12 cellular contexts compared by ENCODE assay signal in genomic region chr3:114527036-114527644, GRCh38.
DNase-seq lines count a peak whose midpoint lies in the region; ATAC-seq and TF ChIP-seq lines count a peak whose summit lies in the region.
"Had no signal": no experiment of that assay in that cellular context is flagged by ENCODE, and none has a peak within 500 bp of the region (broad histone marks: within the 10 kb centered on the region; RNA-seq: fewer than 3 reads in every experiment).

No MANE protein-coding gene starts in this region.

- ATAC-seq in GM21360 (IDR thresholded peaks at IDR 0.05; ENCODE audit: unreplicated experiment) (no peak), HG03521 (IDR thresholded peaks at IDR 0.05; ENCODE audit: unreplicated experiment) (no peak)

- H3K27me3 ChIP-seq in SK-N-SH (ENCODE audit: insufficient read depth), result no peaks in the 10 kb centered on the region
- no peaks in the 10 kb centered on the region for H3K27me3 ChIP-seq in left ventricle myocardium inferior (ENCODE audit: low read depth)
- no peaks in the 10 kb centered on the region for H3K27me3 ChIP-seq in mesendoderm (ENCODE audit: insufficient read depth, low read length, poor library complexity)

- CTCF ChIA-PET in AG04449 (lab: Yijun Ruan, JAX) (interaction anchor here (0.6 to 2.8 kb wide), 21 partner anchors 9 to 408 kb away, joined by 3 to 10 read pairs (median 4); no protein-coding TSS in a partner anchor), SK-N-SH (lab: Yijun Ruan, JAX) (interaction anchor here (0.6 to 1.9 kb wide), 4 partner anchors 13 to 353 kb away, joined by 3 to 4 read pairs (median 3); no protein-coding TSS in a partner anchor)

- H3K56ac ChIP-seq in mesendoderm (ENCODE audit: low read length), result no peak overlapping the region

- TF ChIP-seq RAD21 in SK-N-SH (IDR thresholded peaks at IDR 0.05; ENCODE audit: low read length), result peak; percentile 44

- no peak overlapping the region for H3K18ac ChIP-seq in mesendoderm (ENCODE audit: low read length)

- no peak overlapping the region for H2AK5ac ChIP-seq in mesendoderm (ENCODE audit: low read length)

- no peak overlapping the region for H4K5ac ChIP-seq in mesendoderm (ENCODE audit: low read length)

- H2AFZ ChIP-seq in SK-N-SH (ENCODE audit: low read depth), result no peak overlapping the region

- H3K4me1 ChIP-seq in SK-N-SH (ENCODE audit: control insufficient read depth in 1 of 2, insufficient read depth in 2 of 2, low read depth in 1 of 2, low read length in 1 of 2) (no peaks in the 10 kb centered on the region), left ventricle myocardium inferior (peaks cover 20% of the 10 kb centered on the region), mesendoderm (ENCODE audit: control insufficient read depth, low read depth, low read length) (no peaks in the 10 kb centered on the region)

- H3K9me2 ChIP-seq in SK-N-SH, result no peaks in the 10 kb centered on the region

- H3F3A ChIP-seq in SK-N-SH (replicated peaks; ENCODE audit: insufficient read depth), result no peaks in the 10 kb centered on the region

- no peak overlapping the region for H4K8ac ChIP-seq in mesendoderm (ENCODE audit: low read depth, low read length)

- H3K79me2 ChIP-seq in SK-N-SH (ENCODE audit: insufficient read depth) (no peaks in the 10 kb centered on the region), mesendoderm (ENCODE audit: control insufficient read depth, insufficient read depth, low read length) (no peaks in the 10 kb centered on the region)

- H3K9ac ChIP-seq in SK-N-SH (no peak overlapping the region), mesendoderm (ENCODE audit: low read length) (no peak overlapping the region)

- no peak overlapping the region for H3K23ac ChIP-seq in mesendoderm (ENCODE audit: low read length)

- intact Hi-C loops in left ventricle myocardium inferior (cut with micrococcal nuclease), result no loop called here

- H3K27ac ChIP-seq in SK-N-SH (ENCODE audit: low read depth in 2 of 2, low read length in 1 of 2) (no peak overlapping the region), left ventricle myocardium inferior (replicated peaks) (no peak overlapping the region), mesendoderm (ENCODE audit: low read depth, low read length) (no peak overlapping the region)

- DNase-seq in AG04449 (ENCODE audit: low read depth, low spot score) (no peak), SK-N-SH (peak; percentile 8), left ventricle myocardium inferior (no peak), NCI-H2029 (lab: John Stamatoyannopoulos, UW) (no peak), mesendoderm (no peak)
- DNase-seq: activated gamma-delta T cell; naive B cell; NCI-H1694 treated with DMSO at 0.1 percent for 48 hours; stimulated activated naive CD4-positive, alpha-beta T cell treated with Interleukin-2 at 50 U/mL for 16 hours had no signal

- H2BK5ac ChIP-seq in mesendoderm (ENCODE audit: low read length), result no peak overlapping the region

- H4K20me1 ChIP-seq in SK-N-SH (ENCODE audit: insufficient read depth), result no peaks in the 10 kb centered on the region

- H3K4me2 ChIP-seq in SK-N-SH (no peak overlapping the region), mesendoderm (ENCODE audit: low read length) (no peak overlapping the region)

- WGBS in SK-N-SH (ENCODE audit: low lambda C conversion rate), result 55% methylated on average over 1 of the region's 1 CpG
- WGBS in mesendoderm (ENCODE audit: extremely low coverage, insufficient coverage, low lambda C conversion rate), result no CpG with 5 or more reads among the region's 1 CpG

- H2BK15ac ChIP-seq in mesendoderm (replicated peaks; ENCODE audit: low read depth), result no peak overlapping the region

- H3K79me1 ChIP-seq in mesendoderm (ENCODE audit: low read length), result no peaks in the 10 kb centered on the region

- H3K4me3 ChIP-seq in AG04449 (ENCODE audit: low read depth, low read length), result no peak overlapping the region
- H3K4me3 ChIP-seq in SK-N-SH (ENCODE audit: low read depth in 2 of 2, low read length in 1 of 2), result no peak overlapping the region
- no peak overlapping the region for H3K4me3 ChIP-seq in left ventricle myocardium inferior
- no peak overlapping the region for H3K4me3 ChIP-seq in mesendoderm (ENCODE audit: low read length)

- TF ChIP-seq CTCF in AG04449 (IDR thresholded peaks at IDR 0.05; ENCODE audit: insufficient read depth, low read length, missing control alignments) (peak; percentile 39), GM12874 (IDR thresholded peaks at IDR 0.05; ENCODE audit: insufficient read depth, low read depth, low read length) (peak; percentile 49; the same call in 1 of the 2 replicates), SK-N-SH (IDR thresholded peaks at IDR 0.05) (peak; percentile 67), left ventricle myocardium inferior (IDR thresholded peaks at IDR 0.05; ENCODE audit: borderline replicate concordance) (peak; percentile 60)

- POLR2A ChIA-PET in AG04449 (lab: Yijun Ruan, JAX), result no interaction called here
- POLR2A ChIA-PET in SK-N-SH (lab: Yijun Ruan, JAX), result no interaction called here

- H2BK120ac ChIP-seq in mesendoderm (ENCODE audit: low read depth, low read length), result no peak overlapping the region

- H3K4ac ChIP-seq in mesendoderm (ENCODE audit: low read depth, low read length), result no peak overlapping the region

- H3K9me3 ChIP-seq in SK-N-SH (no peaks in the 10 kb centered on the region), left ventricle myocardium inferior (replicated peaks) (no peaks in the 10 kb centered on the region)

- H3K36me3 ChIP-seq in SK-N-SH (replicated peaks in 1 of 2; ENCODE audit: control insufficient read depth in 1 of 2, insufficient read depth in 2 of 2, low read length in 1 of 2), result peaks cover 0 to 3% of the 10 kb centered on the region in 2 experiments
- H3K36me3 ChIP-seq in left ventricle myocardium inferior, result peaks cover 3% of the 10 kb centered on the region
- no peaks in the 10 kb centered on the region for H3K36me3 ChIP-seq in mesendoderm (ENCODE audit: control insufficient read depth, insufficient read depth, low read length)

- no peak for TF ChIP-seq EP300 in SK-N-SH (IDR thresholded peaks at IDR 0.05; ENCODE audit: borderline replicate concordance in 1 of 2, low read depth in 1 of 2, low read length in 1 of 2)

TF ChIP-seq in SK-N-SH, 30 proteins besides CTCF, POLR2A, EP300 and RAD21:
- TF ChIP-seq SIN3A (IDR thresholded peaks at IDR 0.05; ENCODE audit: borderline replicate concordance, low read depth, low read length) (no peak), ELF1 (IDR thresholded peaks at IDR 0.05) (no peak), SMC3 (IDR thresholded peaks at IDR 0.05; ENCODE audit: low read depth, low read length) (peak; percentile 27; the same call in 1 of the 2 replicates)
